21 cellular contexts compared by ENCODE assay signal in genomic region chr5:103442756-103443155, GRCh38.
"Had no signal": no experiment of that assay in that cellular context is flagged by ENCODE, and none has a peak within 500 bp of the region (broad histone marks: within the 10 kb centered on the region; RNA-seq: fewer than 3 reads in every experiment).

No MANE protein-coding gene starts in this region.

- DNase-seq: KBM-7, MV-4-11, NCI-H1048, NCI-H1105, NCI-H1417, NCI-H1436 treated with DMSO at 0.1 percent for 48 hours, NCI-H1694, NCI-H187 treated with DMSO at 0.1 percent for 48 hours, NCI-H2029 treated with DMSO at 0.1 percent for 48 hours, NCI-H2171, NCI-H226, NCI-H446, NCI-H510A, NCI-H524 treated with DMSO at 0.1 percent for 48 hours, NCI-H69, NCI-H82, Right ventricle myocardium superior, RPMI8226, SIG-M5, SK-N-SH, SW 1271 had no signal

- H3K9ac ChIP-seq: SK-N-SH had no signal

- H3K9me3 ChIP-seq: SK-N-SH had no signal

- H3K4me2 ChIP-seq: SK-N-SH had no signal
